In genomic region chr1:9792156-9793042, GRCh38 we compare ENCODE assay signal across 11 cellular contexts. TPM values are rescaled to one million over a fixed set of nuclear protein-coding genes. Genes with fewer than 3 reads are reported as not detected.
A peak's percentile ranks its signal among the peaks of the same experiment; 100 is the strongest.
DNase-seq lines count a peak whose midpoint lies in the region; ATAC-seq and TF ChIP-seq lines count a peak whose summit lies in the region.
"Had no signal": no experiment of that assay in that cellular context is flagged by ENCODE, and none has a peak within 500 bp of the region (broad histone marks: within the 10 kb centered on the region; RNA-seq: fewer than 3 reads in every experiment).

No MANE protein-coding gene starts in this region.

- no peak overlapping the region for H3K4me3 Mint-ChIP-seq in progenitor cell of endocrine pancreas (ENCODE audit: low read depth)

- H3K4me1 ChIP-seq in effector memory CD4-positive, alpha-beta T cell (ENCODE audit: control insufficient read depth, insufficient read depth, low read length, poor library complexity, severe bottlenecking), result peaks cover 6% of the 10 kb centered on the region
- peaks cover 0 to 4% of the 10 kb centered on the region in 2 donors for H3K4me1 ChIP-seq in uterus

- no peaks in the 10 kb centered on the region for H3K9me3 Mint-ChIP-seq in progenitor cell of endocrine pancreas (ENCODE audit: low read depth)
- H3K9me3 Mint-ChIP-seq: activated T-helper 2 cell treated with anti-CD3 and anti-CD28 coated beads, Interferon-gamma antibody, Interleukin-2, Interleukin-4, amounts not matched to agents 10 μg/mL and 5 μg/mL and 100 μg/mL, durations not matched to agents 14 hours and 24 hours and 36 hours had no signal

- H3K36me3 Mint-ChIP-seq in progenitor cell of endocrine pancreas (ENCODE audit: insufficient read depth), result peaks cover 10% of the 10 kb centered on the region

- no peaks in the 10 kb centered on the region for H3K9me3 ChIP-seq in effector memory CD4-positive, alpha-beta T cell (ENCODE audit: control insufficient read depth, low read length)
- no peaks in the 10 kb centered on the region for H3K9me3 ChIP-seq in uterus

- intact Hi-C loops in uterus (cut with DNase I; ENCODE audit: low total_unique reads), result no loop called here

- H3K27ac ChIP-seq in effector memory CD4-positive, alpha-beta T cell (ENCODE audit: insufficient read depth, low read length, poor library complexity, severe bottlenecking), result no peak overlapping the region
- H3K27ac ChIP-seq in uterus, result no peak overlapping the region

- TF ChIP-seq CTCF in progenitor cell of endocrine pancreas (IDR thresholded peaks at IDR 0.05; ENCODE audit: unreplicated experiment) (peak; percentile 19), uterus (IDR thresholded peaks at IDR 0.05) (no peak)

- ATAC-seq in GM21447 (IDR thresholded peaks at IDR 0.05; ENCODE audit: unreplicated experiment), result no peak

- no peaks in the 10 kb centered on the region for H3K27me3 ChIP-seq in effector memory CD4-positive, alpha-beta T cell (replicated peaks; ENCODE audit: control insufficient read depth, insufficient read depth, low read length, poor library complexity, severe bottlenecking)
- no peaks in the 10 kb centered on the region for H3K27me3 ChIP-seq in uterus

- H3K27me3 Mint-ChIP-seq in progenitor cell of endocrine pancreas, result no peaks in the 10 kb centered on the region

- H3K36me3 ChIP-seq in effector memory CD4-positive, alpha-beta T cell (ENCODE audit: control insufficient read depth, insufficient read depth, low read length), result no peaks in the 10 kb centered on the region
- H3K36me3 ChIP-seq in uterus, result no peaks in the 10 kb centered on the region

- H3K4me1 Mint-ChIP-seq in progenitor cell of endocrine pancreas (ENCODE audit: low read depth), result peaks cover 27% of the 10 kb centered on the region

- peak overlapping the region; percentile 77 for H3K27ac Mint-ChIP-seq in progenitor cell of endocrine pancreas
- H3K27ac Mint-ChIP-seq: activated T-helper 2 cell treated with anti-CD3 and anti-CD28 coated beads, Interferon-gamma antibody, Interleukin-2, Interleukin-4, amounts not matched to agents 10 μg/mL and 5 μg/mL and 100 μg/mL, durations not matched to agents 14 hours and 24 hours and 36 hours had no signal

- no peak overlapping the region for H3K4me3 ChIP-seq in effector memory CD4-positive, alpha-beta T cell (ENCODE audit: insufficient read depth, low read depth, low read length, poor library complexity, severe bottlenecking)
- no peak overlapping the region for H3K4me3 ChIP-seq in uterus

- peak; percentile 60 for DNase-seq in NCI-H82 (lab: John Stamatoyannopoulos, UW)
- DNase-seq in NCI-H82 treated with DMSO at 0.1 percent for 48 hours (lab: John Stamatoyannopoulos, UW; ENCODE audit: unreplicated experiment), result no peak
- DNase-seq in NCI-H2081 treated with DMSO at 0.1 percent for 48 hours (lab: John Stamatoyannopoulos, UW), result peak; percentile 75
- peak; percentile 80 for DNase-seq in cerebellum (ENCODE audit: low spot score)
- no peak for DNase-seq in progenitor cell of endocrine pancreas (ENCODE audit: low spot score, unreplicated experiment)
- DNase-seq in effector memory CD4-positive, alpha-beta T cell, result no peak
- DNase-seq in uterus, result no peak
- DNase-seq: NCI-H226; stimulated activated CD4-positive, alpha-beta T cell treated with anti-CD3 and anti-CD28 coated beads, Interleukin-4, amount 100 ng/mL, for 24 hours had no signal

- TF ChIP-seq POLR2A in uterus (IDR thresholded peaks at IDR 0.05), result no peak

RNA-seq across cellular contexts. Expression of gene CLSTN1, which starts 31.4 kb away (rescaled TPM):
- 94.4 TPM for total RNA-seq in cerebellum
- total RNA-seq in progenitor cell of endocrine pancreas, result 128 and 130 TPM in 2 replicates
- total RNA-seq in uterus, result 100 to 1,000 TPM in 2 of 4 donors, 10 to 100 TPM in 2; 46.8 to 184 (median 94.0) TPM

Comparison
In these comparisons a context has a peak if more than half of its experiments do, and no peak if none do; other contexts are left out.
1. DNase-seq: peak in NCI-H82 (single experiment), NCI-H2081 treated with DMSO at 0.1 percent for 48 hours (single experiment) and cerebellum (single experiment); none in NCI-H82 treated with DMSO at 0.1 percent for 48 hours (single experiment), progenitor cell of endocrine pancreas (single experiment), effector memory CD4-positive, alpha-beta T cell (0 of 3) and uterus (0 of 2).